1 cellular context compared by ENCODE assay signal in the genomic region with DNA sequence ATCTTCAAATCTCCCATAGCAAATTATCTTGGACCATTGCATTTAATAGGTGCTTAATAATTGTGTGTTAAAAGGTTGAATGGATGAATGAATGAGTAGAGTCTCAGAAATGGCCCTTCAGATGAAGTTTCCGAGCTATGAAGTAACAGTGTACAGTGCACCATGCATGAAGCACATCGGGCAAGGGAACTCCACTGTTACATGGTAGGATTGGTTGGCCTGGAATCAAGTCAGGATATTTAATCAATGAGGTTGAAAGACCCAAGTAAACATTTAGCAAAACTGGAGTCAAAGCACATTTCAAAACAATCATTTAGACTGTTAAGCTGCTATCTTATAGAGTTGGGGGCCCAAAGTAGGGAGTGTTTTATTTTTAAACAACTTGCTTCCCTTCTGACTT.
TF ChIP-seq lines count a peak whose summit lies in the region.

No MANE protein-coding gene starts in this region.

TF ChIP-seq in HepG2, 621 proteins besides CTCF, POLR2A, EP300 and RAD21 (continued from another document):
- TF ChIP-seq, protein P1, sequence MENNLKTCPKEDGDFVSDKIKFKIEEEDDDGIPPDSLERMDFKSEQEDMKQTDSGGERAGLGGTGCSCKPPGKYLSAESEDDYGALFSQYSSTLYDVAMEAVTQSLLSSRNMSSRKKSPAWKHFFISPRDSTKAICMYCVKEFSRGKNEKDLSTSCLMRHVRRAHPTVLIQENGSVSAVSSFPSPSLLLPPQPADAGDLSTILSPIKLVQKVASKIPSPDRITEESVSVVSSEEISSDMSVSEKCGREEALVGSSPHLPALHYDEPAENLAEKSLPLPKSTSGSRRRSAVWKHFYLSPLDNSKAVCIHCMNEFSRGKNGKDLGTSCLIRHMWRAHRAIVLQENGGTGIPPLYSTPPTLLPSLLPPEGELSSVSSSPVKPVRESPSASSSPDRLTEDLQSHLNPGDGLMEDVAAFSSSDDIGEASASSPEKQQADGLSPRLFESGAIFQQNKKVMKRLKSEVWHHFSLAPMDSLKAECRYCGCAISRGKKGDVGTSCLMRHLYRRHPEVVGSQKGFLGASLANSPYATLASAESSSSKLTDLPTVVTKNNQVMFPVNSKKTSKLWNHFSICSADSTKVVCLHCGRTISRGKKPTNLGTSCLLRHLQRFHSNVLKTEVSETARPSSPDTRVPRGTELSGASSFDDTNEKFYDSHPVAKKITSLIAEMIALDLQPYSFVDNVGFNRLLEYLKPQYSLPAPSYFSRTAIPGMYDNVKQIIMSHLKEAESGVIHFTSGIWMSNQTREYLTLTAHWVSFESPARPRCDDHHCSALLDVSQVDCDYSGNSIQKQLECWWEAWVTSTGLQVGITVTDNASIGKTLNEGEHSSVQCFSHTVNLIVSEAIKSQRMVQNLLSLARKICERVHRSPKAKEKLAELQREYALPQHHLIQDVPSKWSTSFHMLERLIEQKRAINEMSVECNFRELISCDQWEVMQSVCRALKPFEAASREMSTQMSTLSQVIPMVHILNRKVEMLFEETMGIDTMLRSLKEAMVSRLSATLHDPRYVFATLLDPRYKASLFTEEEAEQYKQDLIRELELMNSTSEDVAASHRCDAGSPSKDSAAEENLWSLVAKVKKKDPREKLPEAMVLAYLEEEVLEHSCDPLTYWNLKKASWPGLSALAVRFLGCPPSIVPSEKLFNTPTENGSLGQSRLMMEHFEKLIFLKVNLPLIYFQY (CRISPR knock-in tag; IDR thresholded peaks at IDR 0.05; ENCODE audit: borderline replicate concordance) = no peak
- TF ChIP-seq TEAD2 (CRISPR knock-in tag; IDR thresholded peaks at IDR 0.05) (no peak), ZNF562 (CRISPR knock-in tag; IDR thresholded peaks at IDR 0.05; ENCODE audit: borderline replicate concordance) (no peak)
TF ChIP-seq in HepG2: peak in this region for 0.
